In genomic region chr4:83196936-83197335, GRCh38 we compare ENCODE assay signal across 15 cellular contexts.
"Had no signal": no experiment of that assay in that cellular context is flagged by ENCODE, and none has a peak within 500 bp of the region (broad histone marks: within the 10 kb centered on the region; RNA-seq: fewer than 3 reads in every experiment).

No MANE protein-coding gene starts in this region.

- H3K9me3 ChIP-seq: lower lobe of right lung, stomach, thyroid gland, vagina had no signal

- ATAC-seq: activated CD8-positive, alpha-beta memory T cell treated with anti-CD3 and anti-CD28 coated beads, Interleukin-2, amount 10 ng/mL, durations not matched to agents 7 days and 5 days; foreskin keratinocyte; WTC11 had no signal

- H3K4me3 Mint-ChIP-seq: activated CD8-positive, alpha-beta memory T cell treated with anti-CD3 and anti-CD28 coated beads, Interleukin-2, amount 10 ng/mL, durations not matched to agents 7 days and 5 days; activated naive CD4-positive, alpha-beta T cell treated with anti-CD3 and anti-CD28 coated beads, Interleukin-2, amount 50 U/mL, for 24 hours; activated T-cell treated with anti-CD3 and anti-CD28 coated beads, Interleukin-2, amount 50 U/mL, for 24 hours; immature natural killer cell; nephron progenitor cell; WTC11 had no signal

- H3K4me1 ChIP-seq: foreskin keratinocyte, lower lobe of right lung, stomach, thyroid gland, vagina had no signal

- H3K27ac ChIP-seq: brain microvascular endothelial cell, foreskin keratinocyte, lower lobe of right lung, thyroid gland, vagina had no signal

- H3K4me1 Mint-ChIP-seq: nephron progenitor cell had no signal

- DNase-seq: activated CD8-positive, alpha-beta memory T cell treated with anti-CD3 and anti-CD28 coated beads, Interleukin-2, amount 10 ng/mL, durations not matched to agents 7 days and 5 days; activated effector memory CD4-positive, alpha-beta T cell treated with Interleukin-2 at 50 U/mL for 16 hours; activated T-cell treated with anti-CD3 and anti-CD28 coated beads, Interleukin-2, amount 50 U/mL, for 24 hours; brain microvascular endothelial cell; foreskin keratinocyte; immature natural killer cell; lower lobe of right lung; nephron progenitor cell; stimulated activated CD4-positive, alpha-beta T cell treated with anti-CD3 and anti-CD28 coated beads, Interleukin-12 subunit alpha, Interleukin-12 subunit beta, amount 100 ng/mL, for 4 hours; stimulated activated CD4-positive, alpha-beta T cell treated with anti-CD3 and anti-CD28 coated beads, Interleukin-4, amount 100 ng/mL, for 24 hours; stomach; thyroid gland had no signal

- H3K27me3 Mint-ChIP-seq: activated CD8-positive, alpha-beta memory T cell treated with anti-CD3 and anti-CD28 coated beads, Interleukin-2, amount 10 ng/mL, durations not matched to agents 7 days and 5 days; activated naive CD4-positive, alpha-beta T cell treated with anti-CD3 and anti-CD28 coated beads, Interleukin-2, amount 50 U/mL, for 24 hours; activated T-cell treated with anti-CD3 and anti-CD28 coated beads, Interleukin-2, amount 50 U/mL, for 24 hours had no signal

- H3K36me3 ChIP-seq: brain microvascular endothelial cell, lower lobe of right lung, stomach, thyroid gland, vagina had no signal

- H3K27me3 ChIP-seq: brain microvascular endothelial cell, foreskin keratinocyte, stomach, thyroid gland, vagina had no signal

- H3K36me3 Mint-ChIP-seq: WTC11 had no signal

- H3K9me3 Mint-ChIP-seq: activated naive CD4-positive, alpha-beta T cell treated with anti-CD3 and anti-CD28 coated beads, Interleukin-2, amount 50 U/mL, for 24 hours; activated T-cell treated with anti-CD3 and anti-CD28 coated beads, Interleukin-2, amount 50 U/mL, for 24 hours; nephron progenitor cell had no signal

- H3K27ac Mint-ChIP-seq: activated CD8-positive, alpha-beta memory T cell treated with anti-CD3 and anti-CD28 coated beads, Interleukin-2, amount 10 ng/mL, durations not matched to agents 7 days and 5 days; activated naive CD4-positive, alpha-beta T cell treated with anti-CD3 and anti-CD28 coated beads, Interleukin-2, amount 50 U/mL, for 24 hours; activated T-cell treated with anti-CD3 and anti-CD28 coated beads, Interleukin-2, amount 50 U/mL, for 24 hours; immature natural killer cell; nephron progenitor cell; WTC11 had no signal

- H3K4me3 ChIP-seq: lower lobe of right lung, stomach, thyroid gland, vagina had no signal
